ENCODE assay signal across 29 cellular contexts in genomic region chr6:151665329-151665728, GRCh38.
"Had no signal": no experiment of that assay in that cellular context is flagged by ENCODE, and none has a peak within 500 bp of the region (broad histone marks: within the 10 kb centered on the region; RNA-seq: fewer than 3 reads in every experiment).

No MANE protein-coding gene starts in this region.

- H3K9me3 ChIP-seq: Peyer's patch, SJSA1 had no signal

- H3K36me3 Mint-ChIP-seq: activated CD4-positive, alpha-beta memory T cell treated with anti-CD3 and anti-CD28 coated beads for 36 hours; activated naive CD8-positive, alpha-beta T cell; brain had no signal

- H3K4me1 ChIP-seq: Peyer's patch, SJSA1 had no signal

- ATAC-seq: activated T-cell treated with anti-CD3 and anti-CD28 coated beads, Interleukin-2, amount 50 U/mL, for 4 hours; SK-N-SH treated with all-trans-retinoic acid at 6 μM for 48 hours had no signal

- H3K9ac ChIP-seq: KMS-11 had no signal

- H3K4me2 ChIP-seq: KMS-11 had no signal

- H3K36me3 ChIP-seq: Peyer's patch, SJSA1 had no signal

- H3K4me3 ChIP-seq: Peyer's patch, SJSA1 had no signal

- H3K9me3 Mint-ChIP-seq: activated B cell treated with CpG ODN at 0.5 μM for 24 hours; activated CD4-positive, alpha-beta memory T cell treated with anti-CD3 and anti-CD28 coated beads for 36 hours; activated CD4-positive, alpha-beta T cell treated with anti-CD3 and anti-CD28 coated beads, Interleukin-2, amount 10 ng/mL, durations not matched to agents 7 days and 5 days; activated naive CD4-positive, alpha-beta T cell treated with anti-CD3 and anti-CD28 coated beads for 36 hours; activated T-cell treated with anti-CD3 and anti-CD28 coated beads, Interleukin-2, amount 50 U/mL, for 4 hours; T-helper 1 cell treated with Interleukin-12 subunit alpha and Interleukin-12 subunit beta and Interleukin-4 antibody, amounts not matched to agents 30 μg/mL and 1 μg/mL, for 36 hours had no signal

- H3K4me3 Mint-ChIP-seq: activated B cell treated with CpG ODN at 0.5 μM for 24 hours; activated CD4-positive, alpha-beta memory T cell treated with anti-CD3 and anti-CD28 coated beads for 36 hours; activated CD4-positive, alpha-beta T cell treated with anti-CD3 and anti-CD28 coated beads, Interleukin-2, amount 10 ng/mL, durations not matched to agents 7 days and 5 days; activated naive CD4-positive, alpha-beta T cell treated with anti-CD3 and anti-CD28 coated beads for 36 hours; activated naive CD8-positive, alpha-beta T cell; activated T-cell treated with anti-CD3 and anti-CD28 coated beads, Interleukin-2, amount 50 U/mL, for 4 hours; brain; T-helper 1 cell treated with Interleukin-12 subunit alpha and Interleukin-12 subunit beta and Interleukin-4 antibody, amounts not matched to agents 30 μg/mL and 1 μg/mL, for 36 hours had no signal

- DNase-seq: activated B cell treated with CpG ODN at 0.5 μM for 24 hours; activated CD4-positive, alpha-beta memory T cell treated with anti-CD3 and anti-CD28 coated beads for 36 hours; activated CD4-positive, alpha-beta T cell treated with anti-CD3 and anti-CD28 coated beads for 1 hour; activated CD4-positive, alpha-beta T cell treated with anti-CD3 and anti-CD28 coated beads, Interleukin-2, amount 10 ng/mL, durations not matched to agents 7 days and 5 days; activated CD8-positive, alpha-beta memory T cell treated with anti-CD3 and anti-CD28 coated beads for 24 hours; activated effector memory CD4-positive, alpha-beta T cell treated with anti-CD3 and anti-CD28 coated beads, Interleukin-2, amount 50 U/mL, for 16 hours; activated naive CD4-positive, alpha-beta T cell treated with anti-CD3 and anti-CD28 coated beads for 36 hours; activated T-cell treated with anti-CD3 and anti-CD28 coated beads, Interleukin-2, amount 50 U/mL, for 4 hours; amygdala; NCI-H1092; NCI-H1417 treated with DMSO at 0.1 percent for 48 hours; NCI-H1694; NCI-H2029; NCI-H510A treated with DMSO at 0.1 percent for 48 hours; NCI-H69; NK-92 treated with Interleukin-12 subunit alpha and Interleukin-12 subunit beta, amount 100 ng/mL, for 24 hours; OCI-M1; Peyer's patch; SHP77; SW 1271; T-helper 9 cell had no signal

- H3K27me3 Mint-ChIP-seq: brain had no signal

- H3K4me1 Mint-ChIP-seq: activated B cell treated with CpG ODN at 0.5 μM for 24 hours; activated CD4-positive, alpha-beta T cell treated with anti-CD3 and anti-CD28 coated beads, Interleukin-2, amount 10 ng/mL, durations not matched to agents 7 days and 5 days; brain had no signal

- H3K27ac ChIP-seq: KMS-11, Peyer's patch, RWPE1, SJSA1 had no signal

- FAIRE-seq: astrocyte had no signal

- H3K27ac Mint-ChIP-seq: activated B cell treated with CpG ODN at 0.5 μM for 24 hours; activated CD4-positive, alpha-beta memory T cell treated with anti-CD3 and anti-CD28 coated beads for 36 hours; activated CD4-positive, alpha-beta T cell treated with anti-CD3 and anti-CD28 coated beads, Interleukin-2, amount 10 ng/mL, durations not matched to agents 7 days and 5 days; activated naive CD4-positive, alpha-beta T cell treated with anti-CD3 and anti-CD28 coated beads for 36 hours; activated naive CD8-positive, alpha-beta T cell; brain; T-helper 1 cell treated with Interleukin-12 subunit alpha and Interleukin-12 subunit beta and Interleukin-4 antibody, amounts not matched to agents 30 μg/mL and 1 μg/mL, for 36 hours had no signal

- H3K27me3 ChIP-seq: Peyer's patch, SJSA1 had no signal
